In genomic region chr1:244461254-244462071, GRCh38 we compare ENCODE assay signal across 8 cellular contexts. TPM values are rescaled to one million over a fixed set of nuclear protein-coding genes. Genes with fewer than 3 reads are reported as not detected.
DNase-seq lines count a peak whose midpoint lies in the region; ATAC-seq and TF ChIP-seq lines count a peak whose summit lies in the region.

A gene with protein sequence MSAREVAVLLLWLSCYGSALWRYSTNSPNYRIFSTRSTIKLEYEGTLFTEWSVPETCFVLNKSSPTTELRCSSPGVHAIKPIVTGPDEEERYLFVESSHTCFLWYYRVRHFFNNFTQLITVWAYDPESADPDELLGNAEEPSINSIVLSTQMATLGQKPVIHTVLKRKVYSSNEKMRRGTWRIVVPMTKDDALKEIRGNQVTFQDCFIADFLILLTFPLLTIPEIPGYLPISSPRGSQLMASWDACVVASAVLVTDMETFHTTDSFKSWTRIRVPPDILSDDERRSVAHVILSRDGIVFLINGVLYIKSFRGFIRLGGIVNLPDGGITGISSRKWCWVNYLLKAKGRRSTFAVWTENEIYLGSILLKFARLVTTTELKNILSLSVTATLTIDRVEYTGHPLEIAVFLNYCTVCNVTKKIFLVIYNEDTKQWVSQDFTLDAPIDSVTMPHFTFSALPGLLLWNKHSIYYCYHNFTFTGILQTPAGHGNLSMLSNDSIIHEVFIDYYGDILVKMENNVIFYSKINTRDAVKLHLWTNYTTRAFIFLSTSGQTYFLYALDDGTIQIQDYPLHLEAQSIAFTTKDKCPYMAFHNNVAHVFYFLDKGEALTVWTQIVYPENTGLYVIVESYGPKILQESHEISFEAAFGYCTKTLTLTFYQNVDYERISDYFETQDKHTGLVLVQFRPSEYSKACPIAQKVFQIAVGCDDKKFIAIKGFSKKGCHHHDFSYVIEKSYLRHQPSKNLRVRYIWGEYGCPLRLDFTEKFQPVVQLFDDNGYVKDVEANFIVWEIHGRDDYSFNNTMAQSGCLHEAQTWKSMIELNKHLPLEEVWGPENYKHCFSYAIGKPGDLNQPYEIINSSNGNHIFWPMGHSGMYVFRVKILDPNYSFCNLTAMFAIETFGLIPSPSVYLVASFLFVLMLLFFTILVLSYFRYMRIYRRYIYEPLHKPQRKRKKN (plus strand): TSS chr1:244461273. CDS start chr1:244461430, 157 bp downstream.

- H3K27me3 Mint-ChIP-seq in activated CD8-positive, alpha-beta memory T cell treated with anti-CD3 and anti-CD28 coated beads, Interleukin-2, amount 10 ng/mL, durations not matched to agents 7 days and 5 days = no peaks in the 10 kb centered on the region
- no peaks in the 10 kb centered on the region for H3K27me3 Mint-ChIP-seq in memory B cell

- DNase-seq in AG04450 (ENCODE audit: low read depth, low spot score) (peak; percentile 37), NCI-H510A treated with DMSO at 0.1 percent for 48 hours (lab: John Stamatoyannopoulos, UW) (peak; percentile 69), memory B cell (ENCODE audit: low spot score in 2 of 2) (peak; percentile 62 to 78)
- peak; percentile 86 for DNase-seq in activated CD8-positive, alpha-beta memory T cell treated with anti-CD3 and anti-CD28 coated beads, Interleukin-2, amount 10 ng/mL, durations not matched to agents 7 days and 5 days
- DNase-seq in stimulated activated CD4-positive, alpha-beta T cell treated with anti-CD3 and anti-CD28 coated beads, TNF-alpha, amount 100 ng/mL, for 48 hours (ENCODE audit: low read depth in 3 of 3) = peak; percentile 39 to 62 (median 54)

- no peaks in the 10 kb centered on the region for H3K27me3 ChIP-seq in AG04450 (ENCODE audit: control insufficient read depth, insufficient read depth, low read length)
- no peaks in the 10 kb centered on the region for H3K27me3 ChIP-seq in endocrine pancreas (ENCODE audit: control insufficient read depth, insufficient read depth, low read length)

- CTCF ChIA-PET in AG04450 (lab: Charles Lee) = interaction anchor here (1.2 kb wide), 1 partner anchor 139 kb away, joined by 4 read pairs; no protein-coding TSS in a partner anchor
- CTCF ChIA-PET in activated CD8-positive, alpha-beta memory T cell treated with anti-CD3 and anti-CD28 coated beads, Interleukin-2, amount 10 ng/mL, durations not matched to agents 7 days and 5 days (lab: Charles Lee) = no interaction called here

- H3K9me3 ChIP-seq in AG04450 (ENCODE audit: control insufficient read depth, insufficient read depth, low read length) = peaks cover 2% of the 10 kb centered on the region; the same call in 1 of the 2 replicates
- H3K9me3 ChIP-seq in endocrine pancreas (ENCODE audit: control insufficient read depth, low read length) = no peaks in the 10 kb centered on the region

- H3K4me1 Mint-ChIP-seq in activated CD8-positive, alpha-beta memory T cell treated with anti-CD3 and anti-CD28 coated beads, Interleukin-2, amount 10 ng/mL, durations not matched to agents 7 days and 5 days = peaks cover 19% of the 10 kb centered on the region
- H3K4me1 Mint-ChIP-seq in memory B cell = peaks cover 5% of the 10 kb centered on the region

- peak within 1 kb of the TSS; percentile 96 for H3K27ac Mint-ChIP-seq in activated CD8-positive, alpha-beta memory T cell treated with anti-CD3 and anti-CD28 coated beads, Interleukin-2, amount 10 ng/mL, durations not matched to agents 7 days and 5 days
- H3K27ac Mint-ChIP-seq in memory B cell = peak within 1 kb of the TSS; percentile 72

- H3K27ac ChIP-seq in AG04450 (ENCODE audit: low read depth, low read length) = peak within 1 kb of the TSS; percentile 55

- no peaks in the 10 kb centered on the region for H3K4me1 ChIP-seq in endocrine pancreas (ENCODE audit: control insufficient read depth, insufficient read depth, low read length)

- H3K36me3 ChIP-seq in endocrine pancreas (ENCODE audit: control insufficient read depth, insufficient read depth, low read length) = no peaks in the 10 kb centered on the region

- POLR2A ChIA-PET in AG04450 (lab: Yijun Ruan, JAX) = no interaction called here

- peaks cover 24% of the 10 kb centered on the region for H3K36me3 Mint-ChIP-seq in activated CD8-positive, alpha-beta memory T cell treated with anti-CD3 and anti-CD28 coated beads, Interleukin-2, amount 10 ng/mL, durations not matched to agents 7 days and 5 days
- H3K36me3 Mint-ChIP-seq in memory B cell = no peaks in the 10 kb centered on the region

- H3K9ac ChIP-seq in endocrine pancreas (ENCODE audit: control insufficient read depth, insufficient read depth, low read length) = peak within 1 kb of the TSS; percentile 47

- peak within 1 kb of the TSS; percentile 83 for H3K4me3 Mint-ChIP-seq in activated CD8-positive, alpha-beta memory T cell treated with anti-CD3 and anti-CD28 coated beads, Interleukin-2, amount 10 ng/mL, durations not matched to agents 7 days and 5 days
- H3K4me3 Mint-ChIP-seq in memory B cell = peak within 1 kb of the TSS; percentile 82

- peaks cover 6% of the 10 kb centered on the region for H3K9me3 Mint-ChIP-seq in activated CD8-positive, alpha-beta memory T cell treated with anti-CD3 and anti-CD28 coated beads, Interleukin-2, amount 10 ng/mL, durations not matched to agents 7 days and 5 days (ENCODE audit: low read depth)
- H3K9me3 Mint-ChIP-seq in memory B cell = no peaks in the 10 kb centered on the region

- H3K4me3 ChIP-seq in AG04450 (ENCODE audit: low read depth, low read length) = peak within 1 kb of the TSS; percentile 61
- H3K4me3 ChIP-seq in endocrine pancreas (ENCODE audit: control insufficient read depth, insufficient read depth, low read length) = peak within 1 kb of the TSS; percentile 50

- TF ChIP-seq CTCF in AG04450 (IDR thresholded peaks at IDR 0.05; ENCODE audit: low read depth, low read length) = no peak

- ATAC-seq in GM18858 (IDR thresholded peaks at IDR 0.05; ENCODE audit: unreplicated experiment) (peak; percentile 97), HG03060 (IDR thresholded peaks at IDR 0.05; ENCODE audit: low read depth, unreplicated experiment) (peak; percentile 92), memory B cell (ENCODE audit: low read depth) (peak; percentile 97)
- ATAC-seq in activated CD8-positive, alpha-beta memory T cell treated with anti-CD3 and anti-CD28 coated beads, Interleukin-2, amount 10 ng/mL, durations not matched to agents 7 days and 5 days = peak; percentile 99

RNA-seq across cellular contexts. Expression of the gene that starts here (rescaled TPM):
- 0.36 and 0.58 TPM in 2 replicates for polyA plus RNA-seq in AG04450 (2011; rRNA removed)
- 0.92 and 1.1 TPM in 2 replicates for polyA minus RNA-seq in AG04450 (2011; rRNA and poly(A)+ RNA removed)
- total RNA-seq in activated CD8-positive, alpha-beta memory T cell treated with anti-CD3 and anti-CD28 coated beads, Interleukin-2, amount 10 ng/mL, durations not matched to agents 7 days and 5 days = under 1 TPM; 0.30 to 0.44 TPM

Comparison
In these comparisons a context has a peak if more than half of its experiments do, and no peak if none do; other contexts are left out.
1. Peak in every context shown above with its lines: DNase-seq, ATAC-seq, H3K4me3 ChIP-seq and H3K27ac ChIP-seq.
2. Peak in DNase-seq and ATAC-seq in activated CD8-positive, alpha-beta memory T cell treated with anti-CD3 and anti-CD28 coated beads, Interleukin-2, amount 10 ng/mL, durations not matched to agents 7 days and 5 days; RNA of the gene not detected or under 1 TPM.